ENCODE assay signal across 17 cellular contexts in the genomic region with DNA sequence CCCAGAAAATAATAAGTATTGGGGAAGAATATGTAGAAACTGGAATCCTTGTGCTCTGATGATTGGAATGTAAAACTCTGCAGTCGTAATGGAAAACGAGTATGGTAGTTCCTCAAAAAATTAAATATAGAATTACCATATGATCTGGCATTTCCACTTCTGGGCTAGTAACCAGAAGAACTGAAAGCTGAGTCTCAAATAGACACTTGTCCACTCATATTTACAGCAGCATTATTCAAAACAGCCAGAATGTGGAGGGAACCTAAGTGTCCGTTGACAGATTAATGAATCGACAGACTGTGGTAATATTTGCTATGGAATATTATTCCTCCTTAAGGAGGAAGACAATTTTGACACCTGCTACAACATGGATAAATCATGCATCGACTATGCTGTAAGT.
"Had no signal": no experiment of that assay in that cellular context is flagged by ENCODE, and none has a peak within 500 bp of the region (broad histone marks: within the 10 kb centered on the region; RNA-seq: fewer than 3 reads in every experiment).

No MANE protein-coding gene starts in this region.

- H3K9me3 Mint-ChIP-seq: natural killer cell had no signal

- DNase-seq: dorsolateral prefrontal cortex; effector CD4-positive, alpha-beta T cell; hypothalamus; left ventricle myocardium superior; lower lobe of right lung; natural killer cell; occipital lobe; ovary; posterior cingulate gyrus; psoas muscle; right cardiac atrium; spleen; stimulated activated CD4-positive, alpha-beta T cell treated with anti-CD3 and anti-CD28 coated beads, Interleukin-4, amount 100 ng/mL, for 4 hours; stimulated activated naive CD4-positive, alpha-beta T cell; stomach; thyroid gland; trophoblast cell had no signal

- H3K4me1 Mint-ChIP-seq: natural killer cell had no signal

- ATAC-seq: left ventricle myocardium superior, lower lobe of right lung, natural killer cell, psoas muscle, right cardiac atrium had no signal

- H3K36me3 Mint-ChIP-seq: natural killer cell had no signal

- H3K27ac Mint-ChIP-seq: natural killer cell had no signal

- H3K4me3 Mint-ChIP-seq: natural killer cell had no signal
